In the genomic region with DNA sequence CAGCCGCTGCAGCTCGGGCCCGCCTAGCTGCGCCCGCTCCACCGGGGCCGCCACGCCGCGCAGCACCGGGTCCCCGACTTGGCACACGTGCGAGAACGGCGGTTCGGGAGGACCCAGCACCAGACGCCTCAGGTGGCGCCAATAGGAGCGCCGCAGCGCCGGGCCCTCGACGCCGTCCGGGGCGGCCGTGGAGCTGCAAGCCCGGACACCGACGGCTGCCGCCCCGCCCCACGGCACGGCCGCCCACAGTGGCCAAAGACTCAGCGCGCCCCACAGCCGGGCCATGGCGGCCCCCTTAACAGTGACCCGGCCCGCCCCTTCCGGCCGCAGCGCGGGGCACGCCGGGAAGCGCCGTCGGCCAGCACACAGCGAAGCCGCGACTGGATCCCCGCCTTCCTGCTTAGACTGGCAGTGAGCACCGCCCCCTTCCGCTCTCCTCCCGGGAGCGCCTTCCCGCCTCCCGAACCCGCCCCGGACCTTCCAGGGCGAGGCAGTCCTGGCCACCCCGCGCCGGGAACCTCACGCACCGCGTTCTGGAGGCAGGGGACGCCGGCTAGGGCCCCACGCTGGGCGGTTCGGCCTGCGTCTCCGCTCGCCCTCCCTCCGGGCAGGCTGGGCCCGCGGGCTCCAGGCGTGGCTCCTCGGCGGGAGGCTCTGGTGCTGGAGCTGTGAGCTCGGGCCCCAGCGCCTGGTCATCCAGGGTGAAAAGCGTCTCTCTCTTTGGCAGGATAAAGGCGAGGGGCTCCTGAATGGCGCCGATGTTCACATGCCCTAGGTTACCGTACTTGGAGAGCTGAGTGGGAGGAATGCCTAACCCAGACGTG, we compare ENCODE assay signal across 8 cellular contexts. TPM values are rescaled to one million over a fixed set of nuclear protein-coding genes. Genes with fewer than 3 reads are reported as not detected.
DNase-seq lines count a peak whose midpoint lies in the region; ATAC-seq and TF ChIP-seq lines count a peak whose summit lies in the region.

Gene PDF (minus strand): TSS at position 303 of the 824 bp plus-strand sequence. CDS start 18 bp downstream, at position 285.

- no peaks in the 10 kb centered on the region for H3K9me3 ChIP-seq in prostate gland

- intact Hi-C loops in left ventricle myocardium superior (cut with micrococcal nuclease) = no loop called here
- intact Hi-C loops in prostate gland (cut with DNase I) = no loop called here

- H3K27me3 ChIP-seq in prostate gland (replicated peaks; ENCODE audit: insufficient read depth) = no peaks in the 10 kb centered on the region

- under 1% methylated on average over 49 of the region's 93 CpGs for WGBS in prostate gland
- under 1% methylated on average over 93 of the region's 93 CpGs for WGBS in urinary bladder

- peak; percentile 81 for DNase-seq in NCI-H1694 treated with DMSO at 0.1 percent for 48 hours (lab: John Stamatoyannopoulos, UW)
- peak; percentile 74 to 88 (median 76) for DNase-seq in T-helper 2 cell
- peak; percentile 97 for DNase-seq in left ventricle myocardium superior
- DNase-seq in prostate gland (ENCODE audit: low spot score) = peak; percentile 96

- H3K36me3 ChIP-seq in prostate gland (peaks cover 9 to 19% of the 10 kb centered on the region in 2 donors), urinary bladder (ENCODE audit: insufficient read depth) (peaks cover 6% of the 10 kb centered on the region)

- TF ChIP-seq CTCF in prostate gland (IDR thresholded peaks at IDR 0.05) = peak in 2 of 4 experiments; percentile 36 to 45

- peak within 1 kb of the TSS; percentile 85 to 92 for H3K4me3 ChIP-seq in prostate gland
- peak within 1 kb of the TSS; percentile 73 for H3K4me3 ChIP-seq in urinary bladder (ENCODE audit: low read depth, low read length)

- TF ChIP-seq POLR2A in prostate gland (IDR thresholded peaks at IDR 0.05) = peak; percentile 75

- H3K4me1 ChIP-seq in prostate gland (replicated peaks) (peaks cover 14% of the 10 kb centered on the region), urinary bladder (ENCODE audit: insufficient read depth) (no peaks in the 10 kb centered on the region)

- peak; percentile 95 for ATAC-seq in GM18502 (IDR thresholded peaks at IDR 0.05; ENCODE audit: poor library complexity, unreplicated experiment)
- ATAC-seq in HG02938 (IDR thresholded peaks at IDR 0.05; ENCODE audit: unreplicated experiment) = peak; percentile 95
- ATAC-seq in left ventricle myocardium superior = peak; percentile 98

- H3K27ac ChIP-seq in angular gyrus (ENCODE audit: low read depth, low read length) = peak within 1 kb of the TSS; percentile 95
- H3K27ac ChIP-seq in prostate gland = peak within 1 kb of the TSS; percentile 87 to 90
- peak within 1 kb of the TSS; percentile 73 for H3K27ac ChIP-seq in urinary bladder (ENCODE audit: low read depth)

RNA-seq across cellular contexts. Expression of gene PDF, which starts in this region (rescaled TPM):
- total RNA-seq in left ventricle myocardium superior (7.2 TPM), prostate gland (10 to 100 TPM; 40.7 to 42.9 TPM), urinary bladder (4.7 TPM)
- 6.7 TPM for polyA plus RNA-seq in urinary bladder

Comparison
In these comparisons a context has a peak if more than half of its experiments do, and no peak if none do; other contexts are left out.
1. Peak in every context shown above with its lines: DNase-seq, ATAC-seq, H3K4me3 ChIP-seq and H3K27ac ChIP-seq.